ENCODE assay signal across 1 cellular context in genomic region chr20:17634666-17635319, GRCh38.
TF ChIP-seq lines count a peak whose summit lies in the region.

No MANE protein-coding gene starts in this region.

TF ChIP-seq in GM23338, 12 proteins besides CTCF, POLR2A, EP300 and RAD21 (continued from another document):
- TF ChIP-seq ZNF462 (CRISPR knock-in tag; IDR thresholded peaks at IDR 0.05) (no peak), POLR2AphosphoS5 (IDR thresholded peaks at IDR 0.05; ENCODE audit: low read depth) (no peak), ZNF331 (CRISPR knock-in tag; IDR thresholded peaks at IDR 0.05; ENCODE audit: low read depth) (no peak), JUNB (IDR thresholded peaks at IDR 0.05; ENCODE audit: unreplicated experiment) (no peak), REST (IDR thresholded peaks at IDR 0.05; ENCODE audit: unreplicated experiment) (no peak), CREB1 (CRISPR knock-in tag; IDR thresholded peaks at IDR 0.05; ENCODE audit: low read depth) (no peak), NANOG (IDR thresholded peaks at IDR 0.05; ENCODE audit: borderline replicate concordance) (no peak), EZH2phosphoT487 (IDR thresholded peaks at IDR 0.05; ENCODE audit: unreplicated experiment) (no peak), EZH2 (IDR thresholded peaks at IDR 0.05; ENCODE audit: low read depth, unreplicated experiment) (no peak), ETS1 (IDR thresholded peaks at IDR 0.05) (no peak), STAT1 (IDR thresholded peaks at IDR 0.05; ENCODE audit: unreplicated experiment) (no peak)
